In the genomic region with DNA sequence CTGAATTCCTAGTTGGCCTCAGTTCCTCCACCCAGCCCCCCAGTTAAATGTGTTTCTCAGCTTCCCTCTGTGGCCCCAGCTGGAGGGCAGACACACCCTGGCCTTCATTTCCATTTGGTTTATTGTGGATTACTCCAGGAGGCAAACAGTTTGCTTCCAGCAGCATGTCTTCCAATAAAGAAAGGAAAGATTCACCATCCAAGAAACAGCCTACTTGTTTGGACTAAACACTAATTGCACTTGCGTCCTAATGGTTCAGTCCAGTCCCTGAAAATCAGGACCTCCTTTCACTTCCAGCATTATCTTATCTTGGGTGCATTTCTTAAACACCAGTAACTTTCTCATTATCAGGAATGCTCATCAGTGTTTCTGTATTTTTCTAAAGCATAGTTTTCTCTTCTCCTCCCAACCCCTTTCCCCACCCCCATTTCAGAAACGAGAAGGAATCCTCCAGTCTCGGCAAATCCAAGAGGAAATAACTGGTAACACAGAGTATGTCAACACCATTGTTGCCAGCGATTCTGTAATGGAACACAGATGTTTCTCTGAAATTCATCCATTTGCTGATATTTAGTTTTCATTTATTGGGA, we compare ENCODE assay signal across 11 cellular contexts.
DNase-seq lines count a peak whose midpoint lies in the region; ATAC-seq and TF ChIP-seq lines count a peak whose summit lies in the region.
"Had no signal": no experiment of that assay in that cellular context is flagged by ENCODE, and none has a peak within 500 bp of the region (broad histone marks: within the 10 kb centered on the region; RNA-seq: fewer than 3 reads in every experiment).

No MANE protein-coding gene starts in this region.

- H3K27ac ChIP-seq in Peyer's patch = peak overlapping the region in 3 of 4 donors; percentile 15 to 36 (median 36)
- H3K27ac ChIP-seq in tibial artery = peak overlapping the region; percentile 18 to 30
- H3K27ac ChIP-seq: epithelial cell of prostate had no signal

- intact Hi-C loops in tibial artery (cut with DNase I; ENCODE audit: low total_unique reads) = no loop called here

- no peaks in the 10 kb centered on the region for H3K27me3 ChIP-seq in Peyer's patch
- no peaks in the 10 kb centered on the region for H3K27me3 ChIP-seq in tibial artery

- DNase-seq in Peyer's patch (no peak), ecto neural progenitor cell (ENCODE audit: low spot score) (peak; percentile 17), medulla oblongata (ENCODE audit: extremely low spot score) (peak; percentile 21), tibial artery (no peak), T1000 (lab: John Stamatoyannopoulos, UW) (no peak), HEK293T (ENCODE audit: extremely low spot score) (no peak)
- DNase-seq: activated naive CD4-positive, alpha-beta T cell treated with anti-CD3 and anti-CD28 coated beads for 36 hours; NCI-H1048 had no signal

- H3K9me3 ChIP-seq in Peyer's patch = no peaks in the 10 kb centered on the region
- no peaks in the 10 kb centered on the region for H3K9me3 ChIP-seq in tibial artery

- ATAC-seq in GM21515 (IDR thresholded peaks at IDR 0.05; ENCODE audit: unreplicated experiment) (no peak), HG03342 (IDR thresholded peaks at IDR 0.05; ENCODE audit: unreplicated experiment) (no peak)

- H3K4me1 ChIP-seq in Peyer's patch (peaks cover 0 to 38% (median 2%) of the 10 kb centered on the region in 4 donors), tibial artery (peaks cover 0 to 33% (median 5%) of the 10 kb centered on the region in 4 donors)

- POLR2A ChIA-PET in HEK293T (lab: Yijun Ruan, JAX) = no interaction called here

- TF ChIP-seq CTCF in Peyer's patch (IDR thresholded peaks at IDR 0.05) = no peak
- no peak for TF ChIP-seq CTCF in tibial artery (IDR thresholded peaks at IDR 0.05)

- H3K4me3 ChIP-seq in Peyer's patch = no peak overlapping the region
- H3K4me3 ChIP-seq in tibial artery = no peak overlapping the region

- H3K36me3 ChIP-seq in Peyer's patch = no peaks in the 10 kb centered on the region
- peaks cover 25 to 52% (median 30%) of the 10 kb centered on the region in 3 donors for H3K36me3 ChIP-seq in tibial artery

- CTCF ChIA-PET in HEK293T (lab: Yijun Ruan, JAX) = interaction anchor here (0.7 to 1.4 kb wide), 3 partner anchors 91 to 220 kb away, joined by 3 read pairs; no protein-coding TSS in a partner anchor

- TF ChIP-seq POLR2A in Peyer's patch (IDR thresholded peaks at IDR 0.05) = no peak

TF ChIP-seq in HEK293T, 16 proteins besides CTCF, POLR2A, EP300 and RAD21:
- TF ChIP-seq ZNF384 (IDR thresholded peaks at IDR 0.05) (no peak), LEF1 (IDR thresholded peaks at IDR 0.05; ENCODE audit: borderline replicate concordance) (no peak), NFRKB (IDR thresholded peaks at IDR 0.05) (no peak), SP1 (IDR thresholded peaks at IDR 0.05) (no peak), L3MBTL2 (conservative IDR thresholded peaks at IDR 0.05) (no peak), SUZ12 (IDR thresholded peaks at IDR 0.05) (no peak), CTBP1 (IDR thresholded peaks at IDR 0.05; ENCODE audit: borderline replicate concordance) (no peak), BHLHE40 (IDR thresholded peaks at IDR 0.05; ENCODE audit: borderline replicate concordance) (no peak), PKNOX1 (IDR thresholded peaks at IDR 0.05) (no peak), FOXM1 (IDR thresholded peaks at IDR 0.05; ENCODE audit: borderline replicate concordance) (no peak), ARNT (IDR thresholded peaks at IDR 0.05) (no peak), HDGF (IDR thresholded peaks at IDR 0.05; ENCODE audit: borderline replicate concordance) (no peak), FOXA1 (IDR thresholded peaks at IDR 0.05) (no peak), TARDBP (IDR thresholded peaks at IDR 0.05) (no peak), FOXK2 (IDR thresholded peaks at IDR 0.05) (no peak)

Comparison
In these comparisons a context has a peak if more than half of its experiments do, and no peak if none do; other contexts are left out.
1. DNase-seq: peak in ecto neural progenitor cell (single experiment) and medulla oblongata (single experiment); none in Peyer's patch (0 of 3), tibial artery (0 of 2), T1000 (single experiment) and HEK293T (single experiment).